Comparison of ENCODE assay signal across 14 cellular contexts in genomic region chr12:591571-592505, GRCh38.
A peak's percentile ranks its signal among the peaks of the same experiment; 100 is the strongest.
DNase-seq lines count a peak whose midpoint lies in the region; ATAC-seq and TF ChIP-seq lines count a peak whose summit lies in the region.
"Had no signal": no experiment of that assay in that cellular context is flagged by ENCODE, and none has a peak within 500 bp of the region (broad histone marks: within the 10 kb centered on the region; RNA-seq: fewer than 3 reads in every experiment).

No MANE protein-coding gene starts in this region.

- DNase-seq in right cardiac atrium (peak; percentile 90 to 97 (median 95)), stomach (peak; percentile 76), kidney tubule cell (ENCODE audit: low spot score) (no peak), mucosa of descending colon (no peak)
- DNase-seq in activated effector memory CD4-positive, alpha-beta T cell treated with anti-CD3 and anti-CD28 coated beads, Interleukin-2, amount 50 U/mL, for 16 hours, result no peak
- DNase-seq: activated CD8-positive, alpha-beta memory T cell treated with anti-CD3 and anti-CD28 coated beads, Interleukin-2, amount 50 U/mL, for 48 hours; left lung; NCI-H2029 treated with DMSO at 0.1 percent for 48 hours; T1000 had no signal

- H3K27ac ChIP-seq in right cardiac atrium (ENCODE audit: low read length) (peak overlapping the region; percentile 89), stomach (peak overlapping the region in 1 of 5 donors; percentile 24)
- H3K27ac ChIP-seq: C4-2B, gastroesophageal sphincter had no signal

- H3K27me3 ChIP-seq in right cardiac atrium (ENCODE audit: control insufficient read depth, insufficient read depth), result no peaks in the 10 kb centered on the region
- H3K27me3 ChIP-seq in stomach, result no peaks in the 10 kb centered on the region
- H3K27me3 ChIP-seq: gastroesophageal sphincter, left lung had no signal

- no peak for TF ChIP-seq POLR2A in stomach (IDR thresholded peaks at IDR 0.05)

- intact Hi-C loops in right cardiac atrium (cut with DNase I) (no loop called here), stomach (cut with DNase I; ENCODE audit: low total_unique reads) (no loop called here), mucosa of descending colon (cut with DNase I, micrococcal nuclease) (no loop called here)

- TF ChIP-seq EP300 in stomach (IDR thresholded peaks at IDR 0.05), result no peak

- H3K4me1 ChIP-seq in right cardiac atrium (ENCODE audit: control insufficient read depth, insufficient read depth, low read length) (peaks cover 7% of the 10 kb centered on the region), stomach (peaks cover 4 to 14% (median 12%) of the 10 kb centered on the region in 4 donors), mucosa of descending colon (ENCODE audit: low read depth) (no peaks in the 10 kb centered on the region)
- H3K4me1 ChIP-seq: gastroesophageal sphincter had no signal

- WGBS in right cardiac atrium, result 40% methylated on average over 22 of the region's 22 CpGs
- 42 to 59% (median 52%) methylated on average over 20 to 22 of the region's 22 CpGs for WGBS in stomach, 5 donors

- ATAC-seq in HG03354 (IDR thresholded peaks at IDR 0.05; ENCODE audit: poor library complexity, severe bottlenecking, unreplicated experiment) (peak; percentile 32), SK-N-SH treated with all-trans-retinoic acid at 6 μM for 48 hours (peak; percentile 70), right cardiac atrium (peak; percentile 88 to 90), mucosa of descending colon (no peak), HG03135 (IDR thresholded peaks at IDR 0.05; ENCODE audit: unreplicated experiment) (no peak)
- ATAC-seq: gastroesophageal sphincter, left lung had no signal

- no peaks in the 10 kb centered on the region for H3K36me3 ChIP-seq in stomach
- no peaks in the 10 kb centered on the region for H3K36me3 ChIP-seq in mucosa of descending colon (ENCODE audit: low read depth)
- H3K36me3 ChIP-seq: gastroesophageal sphincter, left lung had no signal

- H3K4me3 ChIP-seq in right cardiac atrium (ENCODE audit: low read length) (no peak overlapping the region), stomach (no peak overlapping the region), mucosa of descending colon (no peak overlapping the region)
- H3K4me3 ChIP-seq: gastroesophageal sphincter, left lung had no signal

- H3K9me3 ChIP-seq in right cardiac atrium (ENCODE audit: control insufficient read depth, low read length) (no peaks in the 10 kb centered on the region), stomach (peaks cover 0 to 4% (median 0%) of the 10 kb centered on the region in 4 donors), mucosa of descending colon (no peaks in the 10 kb centered on the region)
- H3K9me3 ChIP-seq: gastroesophageal sphincter, left lung had no signal

- TF ChIP-seq CTCF in stomach (IDR thresholded peaks at IDR 0.05) (no peak), mucosa of descending colon (IDR thresholded peaks at IDR 0.05) (no peak)

TF ChIP-seq in SK-N-SH treated with all-trans-retinoic acid at 6 μM for 48 hours, 23 proteins besides CTCF, POLR2A, EP300 and RAD21:
- TF ChIP-seq PPARA (CRISPR knock-in tag; IDR thresholded peaks at IDR 0.05; ENCODE audit: borderline replicate concordance) (no peak), CSRNP3 (CRISPR knock-in tag; IDR thresholded peaks at IDR 0.05) (no peak), SNAI2 (CRISPR knock-in tag; IDR thresholded peaks at IDR 0.05) (no peak), TCF4 (CRISPR knock-in tag; IDR thresholded peaks at IDR 0.05; ENCODE audit: borderline replicate concordance) (peak; percentile 91), CREB5 (CRISPR knock-in tag; IDR thresholded peaks at IDR 0.05; ENCODE audit: low read depth) (no peak), TSHZ2 (CRISPR knock-in tag; IDR thresholded peaks at IDR 0.05) (0 out of 2 replicates have a peak, but pooled peaks have one; percentile 23), BACH2 (CRISPR knock-in tag; IDR thresholded peaks at IDR 0.05; ENCODE audit: borderline replicate concordance) (no peak; the same call in 1 of the 2 replicates), ARNTL (CRISPR knock-in tag; IDR thresholded peaks at IDR 0.05; ENCODE audit: borderline replicate concordance, low read depth) (no peak), ZC3H10 (CRISPR knock-in tag; IDR thresholded peaks at IDR 0.05) (no peak), CSDC2 (CRISPR knock-in tag; IDR thresholded peaks at IDR 0.05) (no peak), OSR1 (CRISPR knock-in tag; IDR thresholded peaks at IDR 0.05) (no peak), ZNF8 (CRISPR knock-in tag; IDR thresholded peaks at IDR 0.05) (no peak), RARB (CRISPR knock-in tag; IDR thresholded peaks at IDR 0.05) (no peak), ZNF70 (CRISPR knock-in tag; IDR thresholded peaks at IDR 0.05) (no peak)

Comparison
In these comparisons a context has a peak if more than half of its experiments do, and no peak if none do; other contexts are left out.
1. ATAC-seq: peak in HG03354 (single experiment), SK-N-SH treated with all-trans-retinoic acid at 6 μM for 48 hours (single experiment) and right cardiac atrium (2 of 2); none in mucosa of descending colon (single experiment) and HG03135 (single experiment).
2. DNase-seq: peak in right cardiac atrium (3 of 3) and stomach (single experiment); none in kidney tubule cell (single experiment), mucosa of descending colon (0 of 3) and activated effector memory CD4-positive, alpha-beta T cell treated with anti-CD3 and anti-CD28 coated beads, Interleukin-2, amount 50 U/mL, for 16 hours (single experiment).